In genomic region chr9:134993416-134993815, GRCh38 we compare ENCODE assay signal across 20 cellular contexts.
"Had no signal": no experiment of that assay in that cellular context is flagged by ENCODE, and none has a peak within 500 bp of the region (broad histone marks: within the 10 kb centered on the region; RNA-seq: fewer than 3 reads in every experiment).

No MANE protein-coding gene starts in this region.

- H3K4me1 ChIP-seq: body of pancreas, right lobe of liver, tibial artery had no signal

- H3K4me3 ChIP-seq: body of pancreas, cardiac muscle cell, coronary artery, right lobe of liver, skin epidermis, tibial artery had no signal

- DNase-seq: activated CD4-positive, alpha-beta memory T cell treated with anti-CD3 and anti-CD28 coated beads, Interleukin-2, amount 10 ng/mL, durations not matched to agents 7 days and 5 days; activated CD4-positive, alpha-beta T cell treated with anti-CD3 and anti-CD28 coated beads for 48 hours; activated CD8-positive, alpha-beta memory T cell treated with anti-CD3 and anti-CD28 coated beads, Interleukin-2, amount 50 U/mL, for 48 hours; activated T-cell treated with anti-CD3 and anti-CD28 coated beads, Interleukin-2, amount 50 U/mL, for 24 hours; body of pancreas; foreskin fibroblast; hippocampal formation; naive thymus-derived CD8-positive, alpha-beta T cell; right lobe of liver; stimulated activated CD4-positive, alpha-beta T cell treated with anti-CD3 and anti-CD28 coated beads, Interleukin-4, amount 100 ng/mL, for 4 hours; stimulated activated CD8-positive, alpha-beta memory T cell treated with anti-CD3 and anti-CD28 coated beads, Interleukin-4, amount 100 ng/mL, for 48 hours; stimulated activated naive CD8-positive, alpha-beta T cell treated with anti-CD3 and anti-CD28 coated beads, Interleukin-15, amount 100 ng/mL, for 72 hours; substantia nigra; T-helper 2 cell had no signal

- H3K27me3 ChIP-seq: body of pancreas, cardiac muscle cell, right lobe of liver had no signal

- H3K9me3 ChIP-seq: body of pancreas, right lobe of liver had no signal

- ATAC-seq: body of pancreas; left colon; naive thymus-derived CD8-positive, alpha-beta T cell; right lobe of liver; stimulated activated memory B cell treated with anti-CD40 and anti-IgM and Interleukin-4, amounts not matched to agents 10 μg/mL and 1 μg/mL and 100 μg/mL, for 72 hours; stimulated activated naive CD8-positive, alpha-beta T cell treated with anti-CD3 and anti-CD28 coated beads, Interleukin-15, amount 100 ng/mL, for 72 hours had no signal

- H3K36me3 ChIP-seq: cardiac muscle cell, right lobe of liver, tibial artery had no signal

- H3K27ac ChIP-seq: body of pancreas, cardiac muscle cell, coronary artery, right lobe of liver, tibial artery had no signal
